11 cellular contexts compared by ENCODE assay signal in the genomic region with DNA sequence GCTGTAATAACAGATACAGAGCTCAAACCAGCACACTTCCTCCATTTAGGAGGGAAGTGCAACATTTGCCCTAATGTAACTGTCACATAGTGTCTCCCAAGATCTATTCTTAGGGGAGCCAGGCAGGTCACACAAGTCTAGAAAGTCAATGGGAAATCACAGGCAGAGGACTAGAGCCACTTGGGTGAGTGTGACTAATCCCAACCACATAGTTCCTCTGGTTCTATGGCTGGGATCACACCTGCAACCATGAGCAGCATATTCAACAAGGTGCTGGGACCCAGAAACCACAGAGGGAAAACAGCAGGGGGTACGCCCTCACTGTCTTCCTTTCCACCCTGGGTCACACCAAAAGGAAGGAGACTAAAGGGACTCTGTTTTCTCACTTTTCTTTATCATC.
"Had no signal": no experiment of that assay in that cellular context is flagged by ENCODE, and none has a peak within 500 bp of the region (broad histone marks: within the 10 kb centered on the region; RNA-seq: fewer than 3 reads in every experiment).

No MANE protein-coding gene starts in this region.

- H3K27ac Mint-ChIP-seq: T-cell, T-helper 17 cell had no signal

- H3K4me3 Mint-ChIP-seq: T-cell, T-helper 17 cell had no signal

- DNase-seq: MG63, NCI-H1048, NCI-H1436 treated with DMSO at 0.1 percent for 48 hours, NCI-H187 treated with DMSO at 0.1 percent for 48 hours, NCI-H2227 treated with DMSO at 0.1 percent for 48 hours, NCI-H526 treated with DMSO at 0.1 percent for 48 hours, NCI-H774, Peyer's patch, SIG-M5, T-cell, T-helper 17 cell had no signal

- H3K27me3 Mint-ChIP-seq: T-cell, T-helper 17 cell had no signal

- ATAC-seq: T-cell, T-helper 17 cell had no signal

- H3K4me1 Mint-ChIP-seq: T-cell, T-helper 17 cell had no signal

- H3K36me3 Mint-ChIP-seq: T-cell had no signal
